In genomic region chr16:725463-726187, GRCh38 we compare ENCODE assay signal across 13 cellular contexts. TPM values are rescaled to one million over a fixed set of nuclear protein-coding genes. Genes with fewer than 3 reads are reported as not detected.
A peak's percentile ranks its signal among the peaks of the same experiment; 100 is the strongest.
DNase-seq lines count a peak whose midpoint lies in the region; ATAC-seq and TF ChIP-seq lines count a peak whose summit lies in the region.
"Had no signal": no experiment of that assay in that cellular context is flagged by ENCODE, and none has a peak within 500 bp of the region (broad histone marks: within the 10 kb centered on the region; RNA-seq: fewer than 3 reads in every experiment).

No MANE protein-coding gene starts in this region.

- H3K9me3 ChIP-seq in HUES48 (ENCODE audit: control insufficient read depth, insufficient read depth, low read length) (no peaks in the 10 kb centered on the region), neuronal stem cell (replicated peaks in 1 of 2; ENCODE audit: control insufficient read depth in 2 of 2, insufficient read depth in 1 of 2, low read depth in 1 of 2, low read length in 2 of 2) (no peaks in the 10 kb centered on the region)
- H3K9me3 ChIP-seq: sigmoid colon, vagina had no signal

- peak overlapping the region; percentile 25 for H3K23ac ChIP-seq in neuronal stem cell (ENCODE audit: low read depth, low read length, poor library complexity)

- H3K4me1 ChIP-seq in HUES48 (ENCODE audit: control insufficient read depth, insufficient read depth, low read length): peaks cover 3% of the 10 kb centered on the region; the same call in 1 of the 2 replicates
- H3K4me1 ChIP-seq in neuronal stem cell (ENCODE audit: control insufficient read depth in 2 of 2, insufficient read depth in 1 of 2, low read depth in 1 of 2, low read length in 2 of 2): peaks cover 14 to 15% of the 10 kb centered on the region in 2 donors

- H3K4me3 ChIP-seq in HUES48 (ENCODE audit: low read depth, low read length): peak overlapping the region; percentile 66; the same call in 1 of the 2 replicates
- H3K4me3 ChIP-seq in neuronal stem cell (ENCODE audit: low read length in 2 of 2): peak overlapping the region in 1 of 2 donors; percentile 28
- no peak overlapping the region for H3K4me3 ChIP-seq in foreskin fibroblast (ENCODE audit: low read depth in 1 of 2, low read length in 2 of 2)

- H3K27me3 ChIP-seq in HUES48 (ENCODE audit: control insufficient read depth, insufficient read depth, low read length) (no peaks in the 10 kb centered on the region; the same call in 1 of the 2 replicates), neuronal stem cell (ENCODE audit: control insufficient read depth in 3 of 3, insufficient read depth in 3 of 3, low read depth in 1 of 3, low read length in 3 of 3) (peaks cover 0 to 16% (median 0%) of the 10 kb centered on the region in 3 experiments)
- H3K27me3 ChIP-seq: vagina had no signal

- peak overlapping the region; percentile 53 for H4K91ac ChIP-seq in neuronal stem cell (ENCODE audit: low read depth, low read length, poor library complexity)

- no peak overlapping the region for H3K4me2 ChIP-seq in neuronal stem cell (ENCODE audit: insufficient read depth, low read length, poor library complexity, severe bottlenecking)

- H2AFZ ChIP-seq in neuronal stem cell (ENCODE audit: low read length): no peak overlapping the region

- peak overlapping the region; percentile 41 for H3K4ac ChIP-seq in neuronal stem cell (ENCODE audit: low read length)

- H2AK5ac ChIP-seq in neuronal stem cell (ENCODE audit: low read depth, low read length): peak overlapping the region; percentile 0

- H3K79me1 ChIP-seq in neuronal stem cell (ENCODE audit: low read depth, low read length): peaks cover 8% of the 10 kb centered on the region

- H3K9ac ChIP-seq in HUES48 (ENCODE audit: low read depth, low read length): no peak overlapping the region
- no peak overlapping the region for H3K9ac ChIP-seq in neuronal stem cell (ENCODE audit: low read depth, low read length, poor library complexity)

- peak overlapping the region; percentile 4 for H3K18ac ChIP-seq in neuronal stem cell (ENCODE audit: low read length)

- peak; percentile 84 for DNase-seq in COLO668 (lab: John Stamatoyannopoulos, UW; ENCODE audit: unreplicated experiment)
- no peak for DNase-seq in neuronal stem cell (ENCODE audit: low spot score)
- no peak for DNase-seq in foreskin fibroblast
- no peak for DNase-seq in NCI-H748 (lab: John Stamatoyannopoulos, UW; ENCODE audit: unreplicated experiment)
- DNase-seq: activated CD8-positive, alpha-beta memory T cell treated with anti-CD3 and anti-CD28 coated beads, Interleukin-2, amount 50 U/mL, for 48 hours; left ventricle myocardium superior; OCI-M1; sigmoid colon; stimulated activated naive CD4-positive, alpha-beta T cell treated with Interleukin-2 at 50 U/mL for 16 hours had no signal

- peak overlapping the region; percentile 58 for H2BK12ac ChIP-seq in neuronal stem cell (ENCODE audit: low read length)

- WGBS in neuronal stem cell (ENCODE audit: extremely low coverage in 2 of 2, insufficient read length in 2 of 2, insufficient replicate concordance in 1 of 2), 2 donors: no CpG with 5 or more reads among the region's 23 CpGs

- no peak for ATAC-seq in GM19455 (IDR thresholded peaks at IDR 0.05; ENCODE audit: unreplicated experiment)
- ATAC-seq: left ventricle myocardium superior had no signal

- peak overlapping the region; percentile 1 for H2BK15ac ChIP-seq in neuronal stem cell (ENCODE audit: low read length)

- peaks cover 2% of the 10 kb centered on the region; the same call in 1 of the 2 replicates for H3K36me3 ChIP-seq in HUES48 (ENCODE audit: control insufficient read depth, insufficient read depth, low read length)
- H3K36me3 ChIP-seq in neuronal stem cell (replicated peaks in 1 of 2; ENCODE audit: control insufficient read depth in 2 of 2, insufficient read depth in 2 of 2, low read length in 2 of 2): peaks cover 2 to 7% of the 10 kb centered on the region in 2 donors
- H3K36me3 ChIP-seq: sigmoid colon, vagina had no signal

- peak overlapping the region; percentile 29 for H2BK5ac ChIP-seq in neuronal stem cell (ENCODE audit: low read length)

- no peak overlapping the region for H2BK120ac ChIP-seq in neuronal stem cell (ENCODE audit: low read depth, low read length)

- TF ChIP-seq CTCF in VCaP (conservative IDR thresholded peaks at IDR 0.05): no peak
- TF ChIP-seq CTCF in foreskin fibroblast (IDR thresholded peaks at IDR 0.05; ENCODE audit: low read depth, low read length): no peak

- H3K14ac ChIP-seq in neuronal stem cell (ENCODE audit: low read length): no peak overlapping the region

- peak overlapping the region; percentile 23 for H4K8ac ChIP-seq in neuronal stem cell (ENCODE audit: low read depth, low read length)

- H3K27ac ChIP-seq in HUES48 (ENCODE audit: low read depth, low read length) (no peak overlapping the region), VCaP (peak overlapping the region; percentile 90), neuronal stem cell (replicated peaks; ENCODE audit: low read length) (no peak overlapping the region)
- H3K27ac ChIP-seq: sigmoid colon, vagina had no signal

RNA-seq across cellular contexts. Expression of gene CCDC78, which starts 0.6 kb away (rescaled TPM):
- 1.7 TPM for polyA plus RNA-seq in neuronal stem cell (2013, experiment 1 of 2)
- polyA plus RNA-seq in neuronal stem cell (2013, experiment 2 of 2): 1.4 TPM

RNA-seq across cellular contexts. Expression of gene HAGHL, which starts 1.3 kb away (rescaled TPM):
- 5.3 TPM for polyA plus RNA-seq in neuronal stem cell (2013, experiment 1 of 2)
- polyA plus RNA-seq in neuronal stem cell (2013, experiment 2 of 2): 4.6 TPM

RNA-seq across cellular contexts. Expression of gene ANTKMT, which starts 4.7 kb away (rescaled TPM):
- 30.9 TPM for polyA plus RNA-seq in neuronal stem cell (2013, experiment 1 of 2)
- 29.0 TPM for polyA plus RNA-seq in neuronal stem cell (2013, experiment 2 of 2)

RNA-seq across cellular contexts. Expression of gene METRN, which starts 10.7 kb away (rescaled TPM):
- polyA plus RNA-seq in neuronal stem cell (2013, experiment 1 of 2): 105 TPM
- 98.3 TPM for polyA plus RNA-seq in neuronal stem cell (2013, experiment 2 of 2)

RNA-seq across cellular contexts. Expression of gene CIAO3, which starts 15.2 kb away (rescaled TPM):
- 14.9 TPM for polyA plus RNA-seq in neuronal stem cell (2013, experiment 1 of 2)
- 15.0 TPM for polyA plus RNA-seq in neuronal stem cell (2013, experiment 2 of 2)
